Comparison of ENCODE assay signal across 12 cellular contexts in genomic region chr11:62565100-62565802, GRCh38. TPM values are rescaled to one million over a fixed set of nuclear protein-coding genes. Genes with fewer than 3 reads are reported as not detected.
DNase-seq lines count a peak whose midpoint lies in the region; ATAC-seq and TF ChIP-seq lines count a peak whose summit lies in the region.
"Had no signal": no experiment of that assay in that cellular context is flagged by ENCODE, and none has a peak within 500 bp of the region (broad histone marks: within the 10 kb centered on the region; RNA-seq: fewer than 3 reads in every experiment).

No MANE protein-coding gene starts in this region.

- H3K4me1 ChIP-seq in uterus = peaks cover 3 to 10% of the 10 kb centered on the region in 2 donors

- no peak for ATAC-seq in CD4-positive, alpha-beta T cell (ENCODE audit: poor library complexity)
- ATAC-seq: activated naive CD4-positive, alpha-beta T cell treated with anti-CD3 and anti-CD28 coated beads, Interleukin-2, amount 50 U/mL, for 72 hours; stimulated activated naive CD8-positive, alpha-beta T cell treated with anti-CD3 and anti-CD28 coated beads, Interleukin-15, Interleukin-2, amounts not matched to agents 100 U/mL and 50 U/mL, for 24 hours had no signal

- H3K27me3 ChIP-seq in CD4-positive, alpha-beta T cell (ENCODE audit: control insufficient read depth, insufficient read depth, low read length) = no peaks in the 10 kb centered on the region
- no peaks in the 10 kb centered on the region for H3K27me3 ChIP-seq in uterus

- no peak for TF ChIP-seq POLR2A in uterus (IDR thresholded peaks at IDR 0.05)

- no peaks in the 10 kb centered on the region for H3K36me3 ChIP-seq in uterus

- no peaks in the 10 kb centered on the region for H3K9me3 ChIP-seq in CD4-positive, alpha-beta T cell (ENCODE audit: control insufficient read depth, low read length)
- H3K9me3 ChIP-seq in uterus = no peaks in the 10 kb centered on the region

- CTCF ChIA-PET in CD4-positive, alpha-beta T cell (lab: Charles Lee) = interaction anchor here (1.2 to 12.2 kb wide), 3 partner anchors 22 to 141 kb away, joined by 4 to 92 read pairs (median 5); partner anchors contain the start of gene TUT1
- CTCF ChIA-PET in RWPE1 (lab: Yijun Ruan, JAX) = no interaction called here

- peak overlapping the region; percentile 38 for H3K27ac Mint-ChIP-seq in CD4-positive, alpha-beta T cell
- peak overlapping the region; percentile 2 for H3K27ac Mint-ChIP-seq in mesothelial cell of epicardium

- no peaks in the 10 kb centered on the region for H3K9me3 Mint-ChIP-seq in CD4-positive, alpha-beta T cell
- no peaks in the 10 kb centered on the region for H3K9me3 Mint-ChIP-seq in mesothelial cell of epicardium
- H3K9me3 Mint-ChIP-seq: activated naive CD4-positive, alpha-beta T cell treated with anti-CD3 and anti-CD28 coated beads, Interleukin-2, amount 50 U/mL, for 72 hours had no signal

- DNase-seq in CD4-positive, alpha-beta T cell = no peak
- DNase-seq in RWPE1 (ENCODE audit: low spot score) (no peak), mesothelial cell of epicardium (ENCODE audit: low spot score in 2 of 2, unreplicated experiment in 2 of 2) (no peak), NCI-H774 (lab: John Stamatoyannopoulos, UW) (no peak), Ammon's horn (ENCODE audit: low spot score) (no peak), uterus (no peak)
- DNase-seq: H7; MM.1S; stimulated activated CD4-positive, alpha-beta T cell treated with anti-CD3 and anti-CD28 coated beads, Interleukin-4, amount 100 ng/mL, for 1 hour; stimulated activated naive CD8-positive, alpha-beta T cell treated with anti-CD3 and anti-CD28 coated beads, Interleukin-15, Interleukin-2, amounts not matched to agents 100 U/mL and 50 U/mL, for 24 hours had no signal

- intact Hi-C loops in CD4-positive, alpha-beta T cell (cut with DNase I, micrococcal nuclease) = no loop called here
- intact Hi-C loops in uterus (cut with DNase I; ENCODE audit: low total_unique reads) = no loop called here

- POLR2A ChIA-PET in CD4-positive, alpha-beta T cell (lab: Charles Lee) = interaction anchor here (0.6 to 1.5 kb wide), 3 partner anchors 9 to 100 kb away, joined by 3 to 5 read pairs (median 5); partner anchors contain the start of genes C11orf98, CSKMT and TUT1
- POLR2A ChIA-PET in RWPE1 (lab: Yijun Ruan, JAX; ENCODE audit: low non-redundant PET) = interaction anchor here (1.0 kb wide), 1 partner anchor 9 kb away, joined by 7 read pairs; the partner anchor contains the start of gene EEF1G

- H3K4me3 Mint-ChIP-seq in CD4-positive, alpha-beta T cell = no peak overlapping the region
- no peak overlapping the region for H3K4me3 Mint-ChIP-seq in mesothelial cell of epicardium

- no peak overlapping the region for H3K4me3 ChIP-seq in uterus
- H3K4me3 ChIP-seq: coronary artery had no signal

- no peak for TF ChIP-seq CTCF in CD4-positive, alpha-beta T cell (IDR thresholded peaks at IDR 0.05)
- no peak for TF ChIP-seq CTCF in RWPE1 (conservative IDR thresholded peaks at IDR 0.05; ENCODE audit: low read depth)
- TF ChIP-seq CTCF in mesothelial cell of epicardium (IDR thresholded peaks at IDR 0.05; ENCODE audit: unreplicated experiment) = no peak
- no peak for TF ChIP-seq CTCF in uterus (IDR thresholded peaks at IDR 0.05)

- H3K36me3 Mint-ChIP-seq in CD4-positive, alpha-beta T cell (ENCODE audit: low read depth) = peaks cover 79% of the 10 kb centered on the region
- H3K36me3 Mint-ChIP-seq in mesothelial cell of epicardium = peaks cover 38% of the 10 kb centered on the region

- H3K27ac ChIP-seq in CD4-positive, alpha-beta T cell (ENCODE audit: low read depth, low read length) = no peak overlapping the region
- H3K27ac ChIP-seq in RWPE1 = peak overlapping the region; percentile 75
- H3K27ac ChIP-seq in uterus = no peak overlapping the region
- H3K27ac ChIP-seq: coronary artery had no signal

- H3K4me1 Mint-ChIP-seq in CD4-positive, alpha-beta T cell (ENCODE audit: low read depth) = peaks cover 36% of the 10 kb centered on the region
- peaks cover 27% of the 10 kb centered on the region for H3K4me1 Mint-ChIP-seq in mesothelial cell of epicardium

- no peaks in the 10 kb centered on the region for H3K27me3 Mint-ChIP-seq in CD4-positive, alpha-beta T cell
- no peaks in the 10 kb centered on the region for H3K27me3 Mint-ChIP-seq in mesothelial cell of epicardium (ENCODE audit: low read depth)

RNA-seq across cellular contexts. Expression of gene EEF1G, which starts 8.4 kb away (rescaled TPM):
- total RNA-seq in CD4-positive, alpha-beta T cell = 1,000 to 10,000 TPM; 2,181 to 2,269 TPM
- total RNA-seq in mesothelial cell of epicardium (1,747 to 1,829 TPM (median 1,814 TPM) in 3 replicates), uterus (1,000 to 10,000 TPM; 1,301 to 1,426 (median 1,363) TPM)

RNA-seq across cellular contexts. Expression of gene AHNAK, which starts 18.6 kb away (rescaled TPM):
- total RNA-seq in CD4-positive, alpha-beta T cell = 100 to 1,000 TPM; 320 to 332 TPM
- total RNA-seq in mesothelial cell of epicardium (456 to 481 TPM (median 480 TPM) in 3 replicates), uterus (1,000 to 10,000 TPM in 1 of 4 donors, 100 to 1,000 TPM in 3; 452 to 1,353 (median 779) TPM)

RNA-seq across cellular contexts. Expression of gene TUT1, which starts 26.1 kb away (rescaled TPM):
- 10 to 100 TPM; 25.5 to 26.2 TPM for total RNA-seq in CD4-positive, alpha-beta T cell
- 23.7 to 26.0 TPM (median 24.2 TPM) in 3 replicates for total RNA-seq in mesothelial cell of epicardium
- total RNA-seq in uterus = 10 to 100 TPM in 1 of 4 donors, 1 to 10 TPM in 3; 7.1 to 19.3 (median 8.6) TPM

RNA-seq across cellular contexts. Expression of gene MTA2, which starts 36.4 kb away (rescaled TPM):
- 100 to 1,000 TPM; 167 to 172 TPM for total RNA-seq in CD4-positive, alpha-beta T cell
- total RNA-seq in mesothelial cell of epicardium (121 to 126 TPM (median 124 TPM) in 3 replicates), uterus (100 to 1,000 TPM in 2 of 4 donors, 10 to 100 TPM in 2; 37.9 to 120 (median 78.2) TPM)

RNA-seq across cellular contexts. Expression of gene EML3, which starts 47.3 kb away (rescaled TPM):
- 100 to 1,000 TPM; 142 to 144 TPM for total RNA-seq in CD4-positive, alpha-beta T cell
- total RNA-seq in mesothelial cell of epicardium (52.2 to 54.3 TPM (median 53.3 TPM) in 3 replicates), uterus (100 to 1,000 TPM in 1 of 4 donors, 10 to 100 TPM in 3; 17.9 to 126 (median 36.8) TPM)
